1 cellular context compared by ENCODE assay signal in genomic region chr5:122105909-122106308, GRCh38.
TF ChIP-seq lines count a peak whose summit lies in the region.

No MANE protein-coding gene starts in this region.

TF ChIP-seq in K562, 482 proteins besides CTCF, POLR2A, EP300 and RAD21:
- no peak for TF ChIP-seq ARID1B (IDR thresholded peaks at IDR 0.05)
- TF ChIP-seq MAFG (tag; conservative IDR thresholded peaks at IDR 0.05): peak; percentile 50; the same call in 1 of the 2 replicates
- TF ChIP-seq C11orf30 (IDR thresholded peaks at IDR 0.05; ENCODE audit: low read depth): peak; percentile 53; the same call in 1 of the 2 replicates
- no peak for TF ChIP-seq NEUROD1 (IDR thresholded peaks at IDR 0.05; ENCODE audit: borderline replicate concordance, low read depth, low read length, partially characterized antibody)
- TF ChIP-seq ZNF316 (IDR thresholded peaks at IDR 0.05): peak; percentile 72
TF ChIP-seq in K562: peak in this region for 3.
